Comparison of ENCODE assay signal across 18 cellular contexts in genomic region chr4:182764137-182764536, GRCh38.
"Had no signal": no experiment of that assay in that cellular context is flagged by ENCODE, and none has a peak within 500 bp of the region (broad histone marks: within the 10 kb centered on the region; RNA-seq: fewer than 3 reads in every experiment).

No MANE protein-coding gene starts in this region.

- H3K27me3 ChIP-seq: neutrophil, tibial nerve, vagina had no signal

- H3K4me1 Mint-ChIP-seq: activated naive CD8-positive, alpha-beta T cell treated with anti-CD3 and anti-CD28 coated beads, Interleukin-2, amount 50 U/mL, for 24 hours; naive B cell; stimulated activated effector memory CD8-positive, alpha-beta T cell treated with anti-CD3 and anti-CD28 coated beads, Interleukin-12 subunit alpha, Interleukin-12 subunit beta, amount 100 ng/mL, for 72 hours had no signal

- H3K36me3 ChIP-seq: lower lobe of right lung, neutrophil, tibial nerve, vagina, WERI-Rb-1 had no signal

- H3K27ac Mint-ChIP-seq: activated naive CD8-positive, alpha-beta T cell treated with anti-CD3 and anti-CD28 coated beads, Interleukin-2, amount 50 U/mL, for 24 hours; activated T-helper 1 cell treated with anti-CD3 and anti-CD28 coated beads, Interleukin-12 subunit alpha, Interleukin-12 subunit beta, Interleukin-2, Interleukin-4 antibody, amounts not matched to agents 30 ng/mL and 10 ng/mL and 1 ng/mL, durations not matched to agents 14 hours and 24 hours and 36 hours; effector memory CD8-positive, alpha-beta T cell; naive B cell; stimulated activated effector memory CD8-positive, alpha-beta T cell treated with anti-CD3 and anti-CD28 coated beads, Interleukin-12 subunit alpha, Interleukin-12 subunit beta, amount 100 ng/mL, for 72 hours had no signal

- H3K36me3 Mint-ChIP-seq: naive B cell; stimulated activated effector memory CD8-positive, alpha-beta T cell treated with anti-CD3 and anti-CD28 coated beads, Interleukin-12 subunit alpha, Interleukin-12 subunit beta, amount 100 ng/mL, for 72 hours had no signal

- H3K9me3 ChIP-seq: lower lobe of right lung, neutrophil, tibial nerve, vagina had no signal

- H3K9me3 Mint-ChIP-seq: activated naive CD8-positive, alpha-beta T cell treated with anti-CD3 and anti-CD28 coated beads, Interleukin-2, amount 50 U/mL, for 24 hours; activated T-helper 1 cell treated with anti-CD3 and anti-CD28 coated beads, Interleukin-12 subunit alpha, Interleukin-12 subunit beta, Interleukin-2, Interleukin-4 antibody, amounts not matched to agents 30 ng/mL and 10 ng/mL and 1 ng/mL, durations not matched to agents 14 hours and 24 hours and 36 hours; effector memory CD8-positive, alpha-beta T cell; naive B cell; stimulated activated effector memory CD8-positive, alpha-beta T cell treated with anti-CD3 and anti-CD28 coated beads, Interleukin-12 subunit alpha, Interleukin-12 subunit beta, amount 100 ng/mL, for 72 hours had no signal

- ATAC-seq: activated naive CD8-positive, alpha-beta T cell treated with anti-CD3 and anti-CD28 coated beads, Interleukin-2, amount 50 U/mL, for 24 hours; effector memory CD8-positive, alpha-beta T cell; lower lobe of right lung; right cardiac atrium; stimulated activated effector memory CD8-positive, alpha-beta T cell treated with anti-CD3 and anti-CD28 coated beads, Interleukin-12 subunit alpha, Interleukin-12 subunit beta, amount 100 ng/mL, for 72 hours had no signal

- H3K4me1 ChIP-seq: lower lobe of right lung, vagina had no signal

- DNase-seq: activated CD4-positive, alpha-beta T cell treated with anti-CD3 and anti-CD28 coated beads for 48 hours; activated naive CD4-positive, alpha-beta T cell; activated naive CD8-positive, alpha-beta T cell treated with anti-CD3 and anti-CD28 coated beads, Interleukin-2, amount 50 U/mL, for 24 hours; caudate nucleus; cortex of kidney; effector memory CD8-positive, alpha-beta T cell; erythroblast; hypothalamus; lower lobe of right lung; naive B cell; right cardiac atrium; T1000; WERI-Rb-1 had no signal

- H3K27ac ChIP-seq: lower lobe of right lung, neutrophil, tibial nerve, vagina, WERI-Rb-1 had no signal

- H3K4me3 ChIP-seq: lower lobe of right lung, tibial nerve, vagina had no signal

- H3K4me3 Mint-ChIP-seq: activated naive CD8-positive, alpha-beta T cell treated with anti-CD3 and anti-CD28 coated beads, Interleukin-2, amount 50 U/mL, for 24 hours; activated T-helper 1 cell treated with anti-CD3 and anti-CD28 coated beads, Interleukin-12 subunit alpha, Interleukin-12 subunit beta, Interleukin-2, Interleukin-4 antibody, amounts not matched to agents 30 ng/mL and 10 ng/mL and 1 ng/mL, durations not matched to agents 14 hours and 24 hours and 36 hours; effector memory CD8-positive, alpha-beta T cell; naive B cell; stimulated activated effector memory CD8-positive, alpha-beta T cell treated with anti-CD3 and anti-CD28 coated beads, Interleukin-12 subunit alpha, Interleukin-12 subunit beta, amount 100 ng/mL, for 72 hours had no signal
